1 cellular context compared by ENCODE assay signal in the genomic region with DNA sequence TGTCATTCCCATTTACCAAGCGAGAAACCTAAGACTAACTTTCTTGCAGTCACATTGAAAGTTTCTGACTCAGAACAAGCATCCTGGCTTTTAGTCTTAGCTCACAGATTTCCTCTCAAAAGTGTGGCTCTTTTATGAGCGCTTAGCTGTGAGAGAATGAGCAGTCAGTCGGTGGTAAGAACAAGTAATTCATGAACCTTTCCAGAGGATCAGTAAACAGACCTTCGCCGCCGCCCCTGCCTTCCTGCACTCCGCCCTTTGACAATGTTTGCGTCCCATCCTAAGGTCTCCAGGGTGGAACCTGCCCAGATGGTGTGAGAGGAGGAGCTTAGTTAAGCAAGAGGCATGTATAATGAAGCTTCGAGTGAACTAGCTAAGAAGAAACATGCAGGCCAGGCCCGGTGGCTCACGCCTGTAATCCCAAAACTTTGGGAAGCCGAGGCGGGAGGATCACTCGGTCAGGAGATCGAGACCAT.
TF ChIP-seq lines count a peak whose summit lies in the region.

No MANE protein-coding gene starts in this region.

TF ChIP-seq in HepG2, 621 proteins besides CTCF, POLR2A, EP300 and RAD21 (continued from another document):
- TF ChIP-seq ZNF280B (CRISPR knock-in tag; IDR thresholded peaks at IDR 0.05; ENCODE audit: borderline replicate concordance) = no peak
- peak; percentile 51; the same call in 1 of the 2 replicates for TF ChIP-seq POLR2AphosphoS5 (IDR thresholded peaks at IDR 0.05; ENCODE audit: low read depth, low read length)
- TF ChIP-seq ZFP62 (CRISPR knock-in tag; IDR thresholded peaks at IDR 0.05) = no peak
- 0 out of 2 replicates have a peak, but pooled peaks have one; percentile 52 for TF ChIP-seq SIX4 (CRISPR knock-in tag; IDR thresholded peaks at IDR 0.05)
- no peak for TF ChIP-seq KLF9 (CRISPR knock-in tag; IDR thresholded peaks at IDR 0.05; ENCODE audit: low read depth)
- peak; percentile 79; the same call in 1 of the 2 replicates for TF ChIP-seq TBX2 (CRISPR knock-in tag; IDR thresholded peaks at IDR 0.05; ENCODE audit: borderline replicate concordance)
- no peak for TF ChIP-seq SOX6 (IDR thresholded peaks at IDR 0.05)
- peak; percentile 68 for TF ChIP-seq SOX6 (CRISPR knock-in tag; IDR thresholded peaks at IDR 0.05)
- 0 out of 2 replicates have a peak, but pooled peaks have one; percentile 37 for TF ChIP-seq TP53 (CRISPR knock-in tag; conservative IDR thresholded peaks at IDR 0.05)
- no peak for TF ChIP-seq RBAK (CRISPR knock-in tag; IDR thresholded peaks at IDR 0.05)
- peak; percentile 38; the same call in 1 of the 2 replicates for TF ChIP-seq NR2C2 (CRISPR knock-in tag; IDR thresholded peaks at IDR 0.05; ENCODE audit: borderline replicate concordance)
- TF ChIP-seq HDAC1 (CRISPR knock-in tag; IDR thresholded peaks at IDR 0.05) = peak; percentile 62
- TF ChIP-seq CEBPZ (IDR thresholded peaks at IDR 0.05; ENCODE audit: low read length) = no peak
- TF ChIP-seq ZSCAN20 (CRISPR knock-in tag; IDR thresholded peaks at IDR 0.05; ENCODE audit: borderline replicate concordance) = no peak
- TF ChIP-seq ZNF7 (CRISPR knock-in tag; IDR thresholded peaks at IDR 0.05) = no peak
- no peak for TF ChIP-seq ZNF782 (CRISPR knock-in tag; IDR thresholded peaks at IDR 0.05; ENCODE audit: borderline replicate concordance)
- TF ChIP-seq ZNF776 (CRISPR knock-in tag; IDR thresholded peaks at IDR 0.05) = no peak
- TF ChIP-seq LBX2 (CRISPR knock-in tag; IDR thresholded peaks at IDR 0.05; ENCODE audit: borderline replicate concordance) = no peak
- 0 out of 2 replicates have a peak, but pooled peaks have one; percentile 26 for TF ChIP-seq ZNF556 (CRISPR knock-in tag; IDR thresholded peaks at IDR 0.05; ENCODE audit: borderline replicate concordance)
- TF ChIP-seq, protein P1, sequence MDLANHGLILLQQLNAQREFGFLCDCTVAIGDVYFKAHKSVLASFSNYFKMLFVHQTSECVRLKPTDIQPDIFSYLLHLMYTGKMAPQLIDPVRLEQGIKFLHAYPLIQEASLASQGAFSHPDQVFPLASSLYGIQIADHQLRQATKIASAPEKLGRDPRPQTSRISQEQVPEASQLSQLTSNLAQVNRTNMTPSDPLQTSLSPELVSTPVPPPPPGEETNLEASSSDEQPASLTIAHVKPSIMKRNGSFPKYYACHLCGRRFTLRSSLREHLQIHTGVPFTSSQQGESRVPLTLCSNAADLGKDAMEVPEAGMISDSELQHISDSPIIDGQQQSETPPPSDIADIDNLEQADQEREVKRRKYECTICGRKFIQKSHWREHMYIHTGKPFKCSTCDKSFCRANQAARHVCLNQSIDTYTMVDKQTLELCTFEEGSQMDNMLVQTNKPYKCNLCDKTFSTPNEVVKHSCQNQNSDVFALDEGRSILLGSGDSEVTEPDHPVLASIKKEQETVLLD (CRISPR knock-in tag; IDR thresholded peaks at IDR 0.05; ENCODE audit: low read depth) = no peak
- no peak for TF ChIP-seq ZNF598 (CRISPR knock-in tag; IDR thresholded peaks at IDR 0.05; ENCODE audit: borderline replicate concordance)
TF ChIP-seq in HepG2: peak in this region for 179.
